ENCODE assay signal across 16 cellular contexts in the genomic region with DNA sequence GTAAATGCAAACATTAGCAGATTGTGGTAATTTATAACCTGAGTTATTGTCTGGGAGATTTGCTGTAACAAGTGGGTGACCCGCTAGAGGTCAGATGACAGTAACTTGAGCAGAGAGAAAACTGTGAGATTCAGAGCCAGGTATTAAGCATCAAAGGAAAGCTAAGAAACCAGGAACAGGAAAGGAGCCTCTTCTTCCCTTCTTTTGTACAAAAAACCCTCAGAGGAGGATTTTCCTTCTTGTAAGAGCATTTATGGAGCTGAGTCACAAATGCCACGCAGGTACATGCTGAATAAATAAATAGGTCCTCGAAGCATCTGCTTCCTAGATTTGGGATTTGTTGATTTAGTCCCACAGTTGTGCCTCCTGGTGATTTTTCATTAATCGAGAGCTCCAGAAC.
A peak's percentile ranks its signal among the peaks of the same experiment; 100 is the strongest.
DNase-seq lines count a peak whose midpoint lies in the region; ATAC-seq and TF ChIP-seq lines count a peak whose summit lies in the region.
"Had no signal": no experiment of that assay in that cellular context is flagged by ENCODE, and none has a peak within 500 bp of the region (broad histone marks: within the 10 kb centered on the region; RNA-seq: fewer than 3 reads in every experiment).

No MANE protein-coding gene starts in this region.

- peak; percentile 32; the same call in 1 of the 2 replicates for TF ChIP-seq CTCF in PC-3 (conservative IDR thresholded peaks at IDR 0.05; ENCODE audit: low read depth, low read length)
- TF ChIP-seq CTCF in osteocyte (IDR thresholded peaks at IDR 0.05), result no peak
- TF ChIP-seq CTCF in suprapubic skin (IDR thresholded peaks at IDR 0.05), result no peak

- no peaks in the 10 kb centered on the region for H3K79me2 ChIP-seq in PC-3 (ENCODE audit: low read length)

- TF ChIP-seq POLR2A in suprapubic skin (IDR thresholded peaks at IDR 0.05), result no peak

- peak; percentile 67 for DNase-seq in NCI-H510A treated with DMSO at 0.1 percent for 48 hours (lab: John Stamatoyannopoulos, UW)
- DNase-seq in NCI-H510A (lab: John Stamatoyannopoulos, UW), result no peak
- peak; percentile 24 for DNase-seq in NCI-H1417 treated with DMSO at 0.1 percent for 48 hours (lab: John Stamatoyannopoulos, UW)
- peak; percentile 71 for DNase-seq in PC-3
- peak; percentile 7 for DNase-seq in osteocyte (ENCODE audit: extremely low spot score, unreplicated experiment)
- DNase-seq in suprapubic skin (ENCODE audit: low spot score in 2 of 2), result no peak
- no peak for DNase-seq in GDM1 (lab: John Stamatoyannopoulos, UW)
- DNase-seq: activated CD4-positive, alpha-beta memory T cell treated with anti-CD3 and anti-CD28 coated beads, Interleukin-2, amount 10 ng/mL, durations not matched to agents 7 days and 5 days; amygdala; Calu3; islet precursor cell; occipital lobe; stimulated activated naive CD4-positive, alpha-beta T cell treated with Interleukin-2 at 50 U/mL for 16 hours had no signal

- POLR2A ChIA-PET in PC-3 (lab: Charles Lee; ENCODE audit: unreplicated experiment), result no interaction called here

- H3K4me1 ChIP-seq in PC-3 (ENCODE audit: insufficient read depth, low read length) (peaks cover 24% of the 10 kb centered on the region), suprapubic skin (no peaks in the 10 kb centered on the region)

- no peak overlapping the region for H3K27ac Mint-ChIP-seq in osteocyte (ENCODE audit: unreplicated experiment)
- H3K27ac Mint-ChIP-seq: activated CD4-positive, alpha-beta memory T cell treated with anti-CD3 and anti-CD28 coated beads, Interleukin-2, amount 10 ng/mL, durations not matched to agents 7 days and 5 days; IgD-negative memory B cell had no signal

- peaks cover 39% of the 10 kb centered on the region for H3K4me1 Mint-ChIP-seq in osteocyte (ENCODE audit: unreplicated experiment)
- H3K4me1 Mint-ChIP-seq: activated CD4-positive, alpha-beta memory T cell treated with anti-CD3 and anti-CD28 coated beads, Interleukin-2, amount 10 ng/mL, durations not matched to agents 7 days and 5 days; IgD-negative memory B cell had no signal

- no peaks in the 10 kb centered on the region for H3K9me3 Mint-ChIP-seq in osteocyte (ENCODE audit: unreplicated experiment)
- H3K9me3 Mint-ChIP-seq: activated CD4-positive, alpha-beta memory T cell treated with anti-CD3 and anti-CD28 coated beads, Interleukin-2, amount 10 ng/mL, durations not matched to agents 7 days and 5 days; IgD-negative memory B cell had no signal

- no peaks in the 10 kb centered on the region for H3K27me3 Mint-ChIP-seq in osteocyte (ENCODE audit: unreplicated experiment)
- H3K27me3 Mint-ChIP-seq: activated CD4-positive, alpha-beta memory T cell treated with anti-CD3 and anti-CD28 coated beads, Interleukin-2, amount 10 ng/mL, durations not matched to agents 7 days and 5 days had no signal

- H3K27ac ChIP-seq in PC-3 (ENCODE audit: low read length) (peak overlapping the region; percentile 24), suprapubic skin (no peak overlapping the region)
- H3K27ac ChIP-seq: SJCRH30 had no signal

- peak; percentile 68 for ATAC-seq in PC-3
- no peak for ATAC-seq in HG02571 (IDR thresholded peaks at IDR 0.05; ENCODE audit: unreplicated experiment)

- WGBS in suprapubic skin, result 71% methylated on average over 4 of the region's 4 CpGs

- H3K4me3 ChIP-seq in PC-3 (ENCODE audit: low read length) (no peak overlapping the region; the same call in 1 of the 2 replicates), suprapubic skin (no peak overlapping the region)
- H3K4me3 ChIP-seq: SJCRH30 had no signal

- peak overlapping the region; percentile 56 for H3K4me2 ChIP-seq in PC-3 (ENCODE audit: low read length)

- H3K9me3 ChIP-seq in PC-3 (ENCODE audit: low read length) (no peaks in the 10 kb centered on the region), suprapubic skin (no peaks in the 10 kb centered on the region)

- H2AFZ ChIP-seq in PC-3 (ENCODE audit: low read length), result peak overlapping the region; percentile 7; the same call in 1 of the 2 replicates

- H4K20me1 ChIP-seq in PC-3 (ENCODE audit: low read length), result no peaks in the 10 kb centered on the region

- TF ChIP-seq EP300 in suprapubic skin (IDR thresholded peaks at IDR 0.05), result no peak

- no peaks in the 10 kb centered on the region for H3K27me3 ChIP-seq in PC-3 (ENCODE audit: low read length)
- H3K27me3 ChIP-seq in suprapubic skin, result peaks cover 4% of the 10 kb centered on the region
- H3K27me3 ChIP-seq: SJCRH30 had no signal

- intact Hi-C loops in PC-3 (cut with micrococcal nuclease), result loop anchor here (1.0 to 10.0 kb wide), 2 partner anchors 71 to 113 kb away; no protein-coding TSS in a partner anchor

- H3K9ac ChIP-seq in PC-3 (ENCODE audit: low read length), result no peak overlapping the region

- no peaks in the 10 kb centered on the region for H3K36me3 Mint-ChIP-seq in osteocyte (ENCODE audit: unreplicated experiment)
- H3K36me3 Mint-ChIP-seq: IgD-negative memory B cell had no signal

- H3K36me3 ChIP-seq in PC-3 (ENCODE audit: low read depth, low read length) (no peaks in the 10 kb centered on the region), suprapubic skin (no peaks in the 10 kb centered on the region)
- H3K36me3 ChIP-seq: SJCRH30 had no signal

- CTCF ChIA-PET in PC-3 (lab: Charles Lee), result interaction anchor here (0.6 to 0.7 kb wide), 3 partner anchors 48 to 497 kb away, joined by 3 to 4 read pairs (median 4); no protein-coding TSS in a partner anchor

- BruUV-seq in PC-3 (replicated peaks; lab: Mats Ljungman, UMichigan), result no TSS peak

- no peaks in the 10 kb centered on the region for H3F3A ChIP-seq in PC-3 (ENCODE audit: low read length, unreplicated experiment)

- H3K4me3 Mint-ChIP-seq in osteocyte (ENCODE audit: unreplicated experiment), result no peak overlapping the region
- H3K4me3 Mint-ChIP-seq: activated CD4-positive, alpha-beta memory T cell treated with anti-CD3 and anti-CD28 coated beads, Interleukin-2, amount 10 ng/mL, durations not matched to agents 7 days and 5 days; IgD-negative memory B cell had no signal

- no peaks in the 10 kb centered on the region for H3K9me2 ChIP-seq in PC-3 (replicated peaks; ENCODE audit: low read length)

Comparison
In these comparisons a context has a peak if more than half of its experiments do, and no peak if none do; other contexts are left out.
1. DNase-seq: peak in NCI-H510A treated with DMSO at 0.1 percent for 48 hours (single experiment), NCI-H1417 treated with DMSO at 0.1 percent for 48 hours (single experiment), PC-3 (single experiment) and osteocyte (single experiment); none in NCI-H510A (single experiment), suprapubic skin (0 of 2) and GDM1 (single experiment).